Comparison of ENCODE assay signal across 13 cellular contexts in genomic region chr21:36708512-36709029, GRCh38. TPM values are rescaled to one million over a fixed set of nuclear protein-coding genes. Genes with fewer than 3 reads are reported as not detected.
A peak's percentile ranks its signal among the peaks of the same experiment; 100 is the strongest.
DNase-seq lines count a peak whose midpoint lies in the region; ATAC-seq, FAIRE-seq and TF ChIP-seq lines count a peak whose summit lies in the region.
"Had no signal": no experiment of that assay in that cellular context is flagged by ENCODE, and none has a peak within 500 bp of the region (broad histone marks: within the 10 kb centered on the region; RNA-seq: fewer than 3 reads in every experiment).

No MANE protein-coding gene starts in this region.

- H3K4me3 ChIP-seq in astrocyte (ENCODE audit: insufficient read depth, low read depth, low read length), result no peak overlapping the region
- H3K4me3 ChIP-seq: ovary had no signal

- peaks cover 24% of the 10 kb centered on the region for H3K4me1 Mint-ChIP-seq in activated CD4-positive, alpha-beta memory T cell treated with anti-CD3 and anti-CD28 coated beads, Interleukin-2, amount 10 ng/mL, durations not matched to agents 7 days and 5 days
- H3K4me1 Mint-ChIP-seq in activated CD4-positive, alpha-beta memory T cell treated with anti-CD3 and anti-CD28 coated beads for 36 hours (ENCODE audit: low read depth), result peaks cover 39% of the 10 kb centered on the region
- H3K4me1 Mint-ChIP-seq in astrocyte (ENCODE audit: low read depth, unreplicated experiment) (peaks cover 11% of the 10 kb centered on the region), memory B cell (peaks cover 8% of the 10 kb centered on the region)
- H3K4me1 Mint-ChIP-seq in stimulated activated memory B cell treated with anti-CD40 and anti-IgM and Interleukin-4, amounts not matched to agents 10 μg/mL and 1 μg/mL and 100 μg/mL, for 72 hours, result peaks cover 38% of the 10 kb centered on the region

- H3K27ac ChIP-seq in astrocyte (ENCODE audit: low read depth, low read length), result no peak overlapping the region
- H3K27ac ChIP-seq: KMS-11, ovary had no signal

- ATAC-seq in memory B cell (ENCODE audit: low read depth) (no peak), HG02763 (IDR thresholded peaks at IDR 0.05; ENCODE audit: unreplicated experiment) (no peak)
- no peak for ATAC-seq in stimulated activated memory B cell treated with anti-CD40 and anti-IgM and Interleukin-4, amounts not matched to agents 10 μg/mL and 1 μg/mL and 100 μg/mL, for 72 hours

- H3K9me3 Mint-ChIP-seq in activated CD4-positive, alpha-beta memory T cell treated with anti-CD3 and anti-CD28 coated beads, Interleukin-2, amount 10 ng/mL, durations not matched to agents 7 days and 5 days, result no peaks in the 10 kb centered on the region
- H3K9me3 Mint-ChIP-seq in activated CD4-positive, alpha-beta memory T cell treated with anti-CD3 and anti-CD28 coated beads for 36 hours, result no peaks in the 10 kb centered on the region
- peaks cover 4% of the 10 kb centered on the region for H3K9me3 Mint-ChIP-seq in astrocyte (ENCODE audit: unreplicated experiment)
- H3K9me3 Mint-ChIP-seq in memory B cell, result no peaks in the 10 kb centered on the region
- no peaks in the 10 kb centered on the region for H3K9me3 Mint-ChIP-seq in stimulated activated memory B cell treated with anti-CD40 and anti-IgM and Interleukin-4, amounts not matched to agents 10 μg/mL and 1 μg/mL and 100 μg/mL, for 72 hours
- H3K9me3 Mint-ChIP-seq: activated B cell treated with CpG ODN at 0.5 μM for 24 hours had no signal

- no peak for FAIRE-seq in astrocyte (lab: Jason Lieb, UNC)
- FAIRE-seq: urothelium cell line had no signal

- no peaks in the 10 kb centered on the region for H3K9me3 ChIP-seq in astrocyte (ENCODE audit: insufficient read depth, low read depth, low read length)
- H3K9me3 ChIP-seq: ovary had no signal

- H3K9ac ChIP-seq in astrocyte (ENCODE audit: low read length), result peak overlapping the region; percentile 15
- H3K9ac ChIP-seq: KMS-11 had no signal

- H3K27me3 Mint-ChIP-seq in activated CD4-positive, alpha-beta memory T cell treated with anti-CD3 and anti-CD28 coated beads, Interleukin-2, amount 10 ng/mL, durations not matched to agents 7 days and 5 days, result peaks cover 83% of the 10 kb centered on the region
- peaks cover 73% of the 10 kb centered on the region for H3K27me3 Mint-ChIP-seq in activated CD4-positive, alpha-beta memory T cell treated with anti-CD3 and anti-CD28 coated beads for 36 hours
- H3K27me3 Mint-ChIP-seq in astrocyte (ENCODE audit: low read depth, unreplicated experiment), result peaks cover 73% of the 10 kb centered on the region
- peaks cover 13% of the 10 kb centered on the region for H3K27me3 Mint-ChIP-seq in memory B cell
- H3K27me3 Mint-ChIP-seq in stimulated activated memory B cell treated with anti-CD40 and anti-IgM and Interleukin-4, amounts not matched to agents 10 μg/mL and 1 μg/mL and 100 μg/mL, for 72 hours, result peaks cover 91% of the 10 kb centered on the region

- peak overlapping the region; percentile 37 for H3K4me2 ChIP-seq in astrocyte (ENCODE audit: low read length)
- H3K4me2 ChIP-seq: KMS-11 had no signal

- H3K4me3 Mint-ChIP-seq in activated CD4-positive, alpha-beta memory T cell treated with anti-CD3 and anti-CD28 coated beads, Interleukin-2, amount 10 ng/mL, durations not matched to agents 7 days and 5 days, result no peak overlapping the region
- H3K4me3 Mint-ChIP-seq in activated CD4-positive, alpha-beta memory T cell treated with anti-CD3 and anti-CD28 coated beads for 36 hours, result no peak overlapping the region
- H3K4me3 Mint-ChIP-seq in astrocyte (ENCODE audit: unreplicated experiment) (peak overlapping the region; percentile 16), memory B cell (peak overlapping the region; percentile 21)
- peak overlapping the region; percentile 32 for H3K4me3 Mint-ChIP-seq in stimulated activated memory B cell treated with anti-CD40 and anti-IgM and Interleukin-4, amounts not matched to agents 10 μg/mL and 1 μg/mL and 100 μg/mL, for 72 hours
- H3K4me3 Mint-ChIP-seq: activated B cell treated with CpG ODN at 0.5 μM for 24 hours had no signal

- H3K36me3 ChIP-seq in astrocyte (ENCODE audit: insufficient read depth, low read length), result no peaks in the 10 kb centered on the region
- H3K36me3 ChIP-seq: ovary had no signal

- peaks cover 51% of the 10 kb centered on the region for H4K20me1 ChIP-seq in astrocyte (ENCODE audit: insufficient read depth, low read length)

- peaks cover 97% of the 10 kb centered on the region for H3K27me3 ChIP-seq in astrocyte (ENCODE audit: insufficient read depth, low read length)

- no peak overlapping the region for H3K27ac Mint-ChIP-seq in activated CD4-positive, alpha-beta memory T cell treated with anti-CD3 and anti-CD28 coated beads, Interleukin-2, amount 10 ng/mL, durations not matched to agents 7 days and 5 days
- no peak overlapping the region for H3K27ac Mint-ChIP-seq in activated CD4-positive, alpha-beta memory T cell treated with anti-CD3 and anti-CD28 coated beads for 36 hours
- H3K27ac Mint-ChIP-seq in astrocyte (ENCODE audit: unreplicated experiment), result peak overlapping the region; percentile 14
- no peak overlapping the region for H3K27ac Mint-ChIP-seq in memory B cell
- no peak overlapping the region for H3K27ac Mint-ChIP-seq in stimulated activated memory B cell treated with anti-CD40 and anti-IgM and Interleukin-4, amounts not matched to agents 10 μg/mL and 1 μg/mL and 100 μg/mL, for 72 hours
- H3K27ac Mint-ChIP-seq: activated B cell treated with CpG ODN at 0.5 μM for 24 hours had no signal

- CTCF ChIA-PET in activated CD4-positive, alpha-beta memory T cell treated with anti-CD3 and anti-CD28 coated beads, Interleukin-2, amount 10 ng/mL, durations not matched to agents 7 days and 5 days (lab: Charles Lee), result no interaction called here
- CTCF ChIA-PET in activated CD4-positive, alpha-beta memory T cell treated with anti-CD3 and anti-CD28 coated beads for 36 hours (lab: Charles Lee), result no interaction called here

- POLR2A ChIA-PET in activated CD4-positive, alpha-beta memory T cell treated with anti-CD3 and anti-CD28 coated beads, Interleukin-2, amount 10 ng/mL, durations not matched to agents 7 days and 5 days (lab: Charles Lee), result no interaction called here
- POLR2A ChIA-PET in activated CD4-positive, alpha-beta memory T cell treated with anti-CD3 and anti-CD28 coated beads for 36 hours (lab: Charles Lee), result no interaction called here

- H3K4me1 ChIP-seq in astrocyte (ENCODE audit: insufficient read depth, low read length), result peaks cover 8% of the 10 kb centered on the region

- H3K36me3 Mint-ChIP-seq in activated CD4-positive, alpha-beta memory T cell treated with anti-CD3 and anti-CD28 coated beads, Interleukin-2, amount 10 ng/mL, durations not matched to agents 7 days and 5 days (ENCODE audit: low read depth), result no peaks in the 10 kb centered on the region
- no peaks in the 10 kb centered on the region for H3K36me3 Mint-ChIP-seq in activated CD4-positive, alpha-beta memory T cell treated with anti-CD3 and anti-CD28 coated beads for 36 hours
- H3K36me3 Mint-ChIP-seq in astrocyte (ENCODE audit: low read depth, unreplicated experiment), result peaks cover 6% of the 10 kb centered on the region
- H3K36me3 Mint-ChIP-seq in memory B cell, result no peaks in the 10 kb centered on the region
- no peaks in the 10 kb centered on the region for H3K36me3 Mint-ChIP-seq in stimulated activated memory B cell treated with anti-CD40 and anti-IgM and Interleukin-4, amounts not matched to agents 10 μg/mL and 1 μg/mL and 100 μg/mL, for 72 hours

- intact Hi-C loops in activated CD4-positive, alpha-beta memory T cell treated with anti-CD3 and anti-CD28 coated beads for 36 hours (cut with micrococcal nuclease), result loop anchor here (2.0 to 5.0 kb wide), 2 partner anchors 16 to 144 kb away; no protein-coding TSS in a partner anchor

- H2AFZ ChIP-seq in astrocyte (ENCODE audit: low read depth, low read length), result no peak overlapping the region

- peaks cover 23% of the 10 kb centered on the region for H3K79me2 ChIP-seq in astrocyte (ENCODE audit: insufficient read depth, low read length)

- TF ChIP-seq CTCF in astrocyte (IDR thresholded peaks at IDR 0.05; ENCODE audit: insufficient read depth, low read depth, low read length), result no peak

- peak; percentile 10 for DNase-seq in activated CD4-positive, alpha-beta memory T cell treated with anti-CD3 and anti-CD28 coated beads, Interleukin-2, amount 10 ng/mL, durations not matched to agents 7 days and 5 days
- no peak for DNase-seq in activated CD4-positive, alpha-beta memory T cell treated with anti-CD3 and anti-CD28 coated beads for 36 hours
- DNase-seq in astrocyte (ENCODE audit: low read depth) (no peak), memory B cell (ENCODE audit: low spot score in 2 of 2) (no peak), NCI-H774 (lab: John Stamatoyannopoulos, UW) (no peak), dermis blood vessel endothelial cell (no peak)
- DNase-seq: activated B cell treated with CpG ODN at 0.5 μM for 24 hours; activated naive CD4-positive, alpha-beta T cell treated with anti-CD3 and anti-CD28 coated beads, Interleukin-2, amount 50 U/mL, for 16 hours; ovary had no signal

RNA-seq across cellular contexts. Expression of gene SIM2, which starts 9.7 kb away (rescaled TPM):
- total RNA-seq in activated CD4-positive, alpha-beta memory T cell treated with anti-CD3 and anti-CD28 coated beads, Interleukin-2, amount 10 ng/mL, durations not matched to agents 7 days and 5 days, result under 1 TPM; 0.55 to 0.68 TPM
- total RNA-seq in activated CD4-positive, alpha-beta memory T cell treated with anti-CD3 and anti-CD28 coated beads for 36 hours, result 1 to 10 TPM; 1.8 to 2.2 TPM
- total RNA-seq in astrocyte (9.2 and 12.8 TPM in 2 replicates), dermis blood vessel endothelial cell (under 0.01 and 0.05 TPM in 2 replicates)
- total RNA-seq: activated B cell treated with CpG ODN at 0.5 μM for 24 hours had no signal

Comparison
In these comparisons a context has a peak if more than half of its experiments do, and no peak if none do; other contexts are left out.
1. H3K4me3 Mint-ChIP-seq: peak in astrocyte (single experiment), memory B cell (single experiment) and stimulated activated memory B cell treated with anti-CD40 and anti-IgM and Interleukin-4, amounts not matched to agents 10 μg/mL and 1 μg/mL and 100 μg/mL, for 72 hours (single experiment); none in activated CD4-positive, alpha-beta memory T cell treated with anti-CD3 and anti-CD28 coated beads, Interleukin-2, amount 10 ng/mL, durations not matched to agents 7 days and 5 days (single experiment) and activated CD4-positive, alpha-beta memory T cell treated with anti-CD3 and anti-CD28 coated beads for 36 hours (single experiment).